Comparison of ENCODE assay signal across 9 cellular contexts in the genomic region with DNA sequence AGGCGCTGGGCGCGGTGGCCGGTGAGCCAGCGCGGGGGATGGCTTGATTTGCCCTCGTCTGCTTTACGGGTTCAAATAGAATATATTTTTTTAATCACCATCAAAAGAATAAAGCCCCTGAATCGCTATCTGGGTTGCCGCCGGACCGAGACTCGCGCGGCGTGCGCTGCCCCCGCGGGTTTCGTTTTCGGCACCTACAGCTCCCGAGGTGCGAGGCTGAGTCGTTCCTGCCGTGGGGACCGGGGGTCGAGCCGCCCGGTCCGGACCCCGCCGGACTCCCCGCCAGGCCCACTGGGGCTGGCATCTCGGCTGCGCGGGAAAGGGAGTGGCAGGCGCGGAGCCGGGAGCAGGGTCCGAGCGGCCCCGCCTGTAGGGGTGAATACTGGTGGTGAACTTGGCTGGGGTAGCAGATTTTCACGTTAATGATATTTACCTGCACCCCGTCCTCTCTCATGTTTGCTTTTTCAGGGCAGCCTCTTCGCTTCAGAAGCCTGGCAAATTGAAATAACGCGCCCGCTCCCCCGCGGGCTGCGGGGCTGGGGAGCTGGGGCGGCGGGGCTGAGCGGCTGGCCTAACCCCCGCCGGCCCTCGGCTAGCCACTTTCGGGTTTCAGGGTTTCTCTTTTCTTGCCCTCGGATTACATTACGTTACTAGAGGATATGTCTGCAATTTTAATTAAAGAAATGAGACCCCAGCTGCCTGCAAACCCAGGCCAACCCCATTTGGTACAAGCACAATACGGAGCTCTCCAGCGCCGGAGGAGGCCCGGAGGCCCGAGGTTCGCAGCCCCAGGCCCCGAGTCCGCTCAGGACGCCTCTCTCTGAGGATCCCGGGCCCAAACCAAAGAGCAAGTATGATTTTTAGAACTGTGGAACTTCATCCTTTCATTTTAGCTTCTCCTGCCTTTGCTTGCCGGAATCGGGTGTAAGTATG. TPM values are rescaled to one million over a fixed set of nuclear protein-coding genes. Genes with fewer than 3 reads are reported as not detected.
DNase-seq lines count a peak whose midpoint lies in the region; ATAC-seq and TF ChIP-seq lines count a peak whose summit lies in the region.
"Had no signal": no experiment of that assay in that cellular context is flagged by ENCODE, and none has a peak within 500 bp of the region (broad histone marks: within the 10 kb centered on the region; RNA-seq: fewer than 3 reads in every experiment).

No MANE protein-coding gene starts in this region.

- no peak for ATAC-seq in T-helper 17 cell
- ATAC-seq in activated naive CD8-positive, alpha-beta T cell treated with anti-CD3 and anti-CD28 coated beads, Interleukin-2, amount 50 U/mL, for 24 hours: no peak
- ATAC-seq: activated CD8-positive, alpha-beta memory T cell treated with anti-CD3 and anti-CD28 coated beads, Interleukin-2, amount 10 ng/mL, durations not matched to agents 7 days and 5 days had no signal

- H3K9me3 ChIP-seq in T-helper 17 cell (ENCODE audit: control insufficient read depth, low read length, poor library complexity, severe bottlenecking): no peaks in the 10 kb centered on the region
- no peaks in the 10 kb centered on the region for H3K9me3 ChIP-seq in iPS DF 6.9 (ENCODE audit: control insufficient read depth, insufficient read depth, low read length)
- H3K9me3 ChIP-seq in skeletal muscle tissue (ENCODE audit: control insufficient read depth in 3 of 3, low read length in 3 of 3): no peaks in the 10 kb centered on the region

- H3K9ac ChIP-seq in skeletal muscle tissue (ENCODE audit: low read depth in 1 of 3, low read length in 3 of 3): peak overlapping the region in 2 of 3 donors; percentile 45 to 50

- H3K36me3 Mint-ChIP-seq in T-helper 17 cell (ENCODE audit: low read depth): no peaks in the 10 kb centered on the region
- no peaks in the 10 kb centered on the region for H3K36me3 Mint-ChIP-seq in activated naive CD8-positive, alpha-beta T cell treated with anti-CD3 and anti-CD28 coated beads, Interleukin-2, amount 50 U/mL, for 24 hours (ENCODE audit: low read depth)

- peak overlapping the region; percentile 73 for H3K4me3 Mint-ChIP-seq in T-helper 17 cell
- H3K4me3 Mint-ChIP-seq in activated naive CD8-positive, alpha-beta T cell treated with anti-CD3 and anti-CD28 coated beads, Interleukin-2, amount 50 U/mL, for 24 hours: no peak overlapping the region
- H3K4me3 Mint-ChIP-seq: activated CD8-positive, alpha-beta memory T cell treated with anti-CD3 and anti-CD28 coated beads, Interleukin-2, amount 10 ng/mL, durations not matched to agents 7 days and 5 days had no signal

- H3K27ac Mint-ChIP-seq in T-helper 17 cell: no peak overlapping the region
- no peak overlapping the region for H3K27ac Mint-ChIP-seq in activated naive CD8-positive, alpha-beta T cell treated with anti-CD3 and anti-CD28 coated beads, Interleukin-2, amount 50 U/mL, for 24 hours
- H3K27ac Mint-ChIP-seq: activated CD8-positive, alpha-beta memory T cell treated with anti-CD3 and anti-CD28 coated beads, Interleukin-2, amount 10 ng/mL, durations not matched to agents 7 days and 5 days had no signal

- no peaks in the 10 kb centered on the region for H3K4me1 ChIP-seq in iPS DF 6.9 (ENCODE audit: control insufficient read depth, insufficient read depth, low read length)
- peaks cover 16 to 22% (median 20%) of the 10 kb centered on the region in 3 donors for H3K4me1 ChIP-seq in skeletal muscle tissue (ENCODE audit: control insufficient read depth in 3 of 3, insufficient read depth in 3 of 3, low read length in 3 of 3)

- no peak for TF ChIP-seq CTCF in GM20000 (IDR thresholded peaks at IDR 0.05; ENCODE audit: extremely low read depth, missing control alignments)

- peaks cover 46% of the 10 kb centered on the region for H3K27me3 ChIP-seq in iPS DF 6.9 (ENCODE audit: control insufficient read depth, insufficient read depth, low read length)
- peaks cover 53 to 68% (median 63%) of the 10 kb centered on the region in 3 donors for H3K27me3 ChIP-seq in skeletal muscle tissue (ENCODE audit: control insufficient read depth in 3 of 3, insufficient read depth in 3 of 3, low read length in 3 of 3)

- peaks cover 69% of the 10 kb centered on the region for H3K27me3 Mint-ChIP-seq in T-helper 17 cell
- peaks cover 63% of the 10 kb centered on the region for H3K27me3 Mint-ChIP-seq in activated naive CD8-positive, alpha-beta T cell treated with anti-CD3 and anti-CD28 coated beads, Interleukin-2, amount 50 U/mL, for 24 hours

- H3K4me1 Mint-ChIP-seq in T-helper 17 cell: peaks cover 7% of the 10 kb centered on the region
- peaks cover 5% of the 10 kb centered on the region for H3K4me1 Mint-ChIP-seq in activated naive CD8-positive, alpha-beta T cell treated with anti-CD3 and anti-CD28 coated beads, Interleukin-2, amount 50 U/mL, for 24 hours

- peak overlapping the region; percentile 31; the same call in 1 of the 2 replicates for H3K4me3 ChIP-seq in iPS DF 6.9 (ENCODE audit: low read length)
- H3K4me3 ChIP-seq in skeletal muscle tissue (ENCODE audit: low read length in 3 of 3): peak overlapping the region; percentile 54 to 70 (median 62)

- no CpG with 5 or more reads among the region's 72 CpGs for WGBS in iPS DF 6.9 (ENCODE audit: insufficient coverage, insufficient read length)

- DNase-seq in GM20000 (ENCODE audit: low spot score) (peak; percentile 45), T-helper 17 cell (no peak), iPS DF 6.9 (ENCODE audit: low read depth, low spot score) (no peak), NK-92 (lab: John Stamatoyannopoulos, UW; ENCODE audit: unreplicated experiment) (no peak)
- DNase-seq in activated CD4-positive, alpha-beta T cell treated with anti-CD3 and anti-CD28 coated beads, Interleukin-2, amount 50 U/mL, for 48 hours: no peak
- DNase-seq in activated naive CD8-positive, alpha-beta T cell treated with anti-CD3 and anti-CD28 coated beads, Interleukin-2, amount 50 U/mL, for 24 hours: no peak
- DNase-seq: activated CD8-positive, alpha-beta memory T cell treated with anti-CD3 and anti-CD28 coated beads, Interleukin-2, amount 10 ng/mL, durations not matched to agents 7 days and 5 days had no signal

- no peaks in the 10 kb centered on the region for H3K9me3 Mint-ChIP-seq in activated naive CD8-positive, alpha-beta T cell treated with anti-CD3 and anti-CD28 coated beads, Interleukin-2, amount 50 U/mL, for 24 hours

- no peaks in the 10 kb centered on the region for H3K36me3 ChIP-seq in iPS DF 6.9 (ENCODE audit: control insufficient read depth, insufficient read depth, low read length)
- H3K36me3 ChIP-seq in skeletal muscle tissue (ENCODE audit: control insufficient read depth in 3 of 3, insufficient read depth in 3 of 3, low read length in 3 of 3): no peaks in the 10 kb centered on the region

- no peak overlapping the region for H3K27ac ChIP-seq in iPS DF 6.9 (ENCODE audit: low read length)
- H3K27ac ChIP-seq in skeletal muscle tissue (ENCODE audit: low read depth, low read length): no peak overlapping the region

RNA-seq across cellular contexts. Expression of a gene that starts 1.7 kb away (rescaled TPM):
- total RNA-seq in T-helper 17 cell: not detected
- total RNA-seq in skeletal muscle tissue: not detected
- total RNA-seq: activated CD8-positive, alpha-beta memory T cell treated with anti-CD3 and anti-CD28 coated beads, Interleukin-2, amount 10 ng/mL, durations not matched to agents 7 days and 5 days; LHCN-M2 had no signal
